23 cellular contexts compared by ENCODE assay signal in the genomic region with DNA sequence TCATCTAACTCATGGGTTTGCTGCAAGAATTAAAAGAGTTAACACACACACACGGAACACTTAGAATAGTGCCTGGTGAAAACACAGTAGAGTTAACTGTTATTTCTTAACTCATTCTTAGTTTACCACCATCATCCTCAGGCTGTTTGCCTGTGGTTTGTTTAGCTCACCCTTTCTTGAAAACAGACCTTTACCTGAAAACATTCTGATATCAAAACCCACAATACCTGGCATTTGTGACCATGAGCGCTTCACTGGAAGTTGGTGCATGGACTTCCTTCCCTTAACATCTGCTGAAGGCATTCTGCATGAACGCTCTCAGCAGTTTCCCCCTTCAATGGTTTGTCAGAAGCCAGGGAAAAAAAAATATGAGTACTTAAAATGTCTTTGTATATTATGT.
DNase-seq lines count a peak whose midpoint lies in the region; ATAC-seq and TF ChIP-seq lines count a peak whose summit lies in the region.
"Had no signal": no experiment of that assay in that cellular context is flagged by ENCODE, and none has a peak within 500 bp of the region (broad histone marks: within the 10 kb centered on the region; RNA-seq: fewer than 3 reads in every experiment).

No MANE protein-coding gene starts in this region.

- H3K27ac ChIP-seq in left ventricle myocardium inferior (replicated peaks) = peak overlapping the region; percentile 80
- H3K27ac ChIP-seq in OCI-LY7 (ENCODE audit: low read depth, low read length, poor library complexity, severe bottlenecking) = no peak overlapping the region
- H3K27ac ChIP-seq: ovary had no signal

- no peaks in the 10 kb centered on the region for H3K27me3 ChIP-seq in left ventricle myocardium inferior (ENCODE audit: low read depth)
- H3K27me3 ChIP-seq: esophagus squamous epithelium, ovary, upper lobe of left lung had no signal

- H3K9me3 ChIP-seq in left ventricle myocardium inferior (replicated peaks) (no peaks in the 10 kb centered on the region), OCI-LY7 (ENCODE audit: low read length) (no peaks in the 10 kb centered on the region)
- H3K9me3 ChIP-seq: esophagus squamous epithelium, ovary, upper lobe of left lung had no signal

- no peaks in the 10 kb centered on the region for H3K36me3 ChIP-seq in left ventricle myocardium inferior
- no peaks in the 10 kb centered on the region for H3K36me3 ChIP-seq in OCI-LY7 (ENCODE audit: insufficient read depth, low read length)
- H3K36me3 ChIP-seq: esophagus squamous epithelium, ovary, upper lobe of left lung had no signal

- H4K20me1 ChIP-seq in OCI-LY7 (ENCODE audit: insufficient read depth, low read length) = no peaks in the 10 kb centered on the region

- H3K4me3 Mint-ChIP-seq in activated naive CD8-positive, alpha-beta T cell treated with anti-CD3 and anti-CD28 coated beads, Interleukin-2, amount 50 U/mL, for 24 hours = no peak overlapping the region
- peak overlapping the region in 1 of 2 donors; percentile 8 for H3K4me3 Mint-ChIP-seq in stimulated activated naive B cell treated with anti-CD40 and anti-IgM and Interleukin-4, amounts not matched to agents 10 μg/mL and 1 μg/mL and 100 μg/mL, for 72 hours
- H3K4me3 Mint-ChIP-seq: memory B cell had no signal

- H3K36me3 Mint-ChIP-seq in activated naive CD8-positive, alpha-beta T cell treated with anti-CD3 and anti-CD28 coated beads, Interleukin-2, amount 50 U/mL, for 24 hours (ENCODE audit: low read depth) = peaks cover 4% of the 10 kb centered on the region
- H3K36me3 Mint-ChIP-seq in stimulated activated naive B cell treated with anti-CD40 and anti-IgM and Interleukin-4, amounts not matched to agents 10 μg/mL and 1 μg/mL and 100 μg/mL, for 72 hours = no peaks in the 10 kb centered on the region
- H3K36me3 Mint-ChIP-seq: IgD-negative memory B cell, memory B cell had no signal

- H3K9me2 ChIP-seq in OCI-LY7 (ENCODE audit: insufficient read depth, low read length) = no peaks in the 10 kb centered on the region

- H3K4me3 ChIP-seq in left ventricle myocardium inferior = no peak overlapping the region
- H3K4me3 ChIP-seq in OCI-LY7 (ENCODE audit: low read depth, low read length, poor library complexity, severe bottlenecking) = peak overlapping the region; percentile 0
- H3K4me3 ChIP-seq: esophagus squamous epithelium, ovary, upper lobe of left lung had no signal

- H3K79me2 ChIP-seq in OCI-LY7 (ENCODE audit: insufficient read depth, low read depth, low read length) = no peaks in the 10 kb centered on the region

- POLR2A ChIA-PET in OCI-LY7 (lab: Charles Lee) = interaction anchor here (1.4 kb wide), 1 partner anchor 12 kb away, joined by 3 read pairs; no protein-coding TSS in a partner anchor

- peak overlapping the region; percentile 40 for H3K4me2 ChIP-seq in OCI-LY7 (ENCODE audit: low read length)

- H3K27ac Mint-ChIP-seq in activated naive CD8-positive, alpha-beta T cell treated with anti-CD3 and anti-CD28 coated beads, Interleukin-2, amount 50 U/mL, for 24 hours = peak overlapping the region; percentile 98
- H3K27ac Mint-ChIP-seq in stimulated activated naive B cell treated with anti-CD40 and anti-IgM and Interleukin-4, amounts not matched to agents 10 μg/mL and 1 μg/mL and 100 μg/mL, for 72 hours = peak overlapping the region; percentile 26
- H3K27ac Mint-ChIP-seq: IgD-negative memory B cell, memory B cell had no signal

- no peak for ATAC-seq in Right ventricle myocardium inferior
- no peak for ATAC-seq in activated naive CD8-positive, alpha-beta T cell treated with anti-CD3 and anti-CD28 coated beads, Interleukin-2, amount 50 U/mL, for 24 hours
- peak; percentile 57 to 63 for ATAC-seq in stimulated activated naive B cell treated with anti-CD40 and anti-IgM and Interleukin-4, amounts not matched to agents 10 μg/mL and 1 μg/mL and 100 μg/mL, for 72 hours (replicated peaks)
- no peak for ATAC-seq in HG03520 (IDR thresholded peaks at IDR 0.05; ENCODE audit: unreplicated experiment)
- no peak for ATAC-seq in HG02885 (IDR thresholded peaks at IDR 0.05; ENCODE audit: poor library complexity, unreplicated experiment)
- ATAC-seq: sciatic nerve had no signal

- peak overlapping the region; percentile 30; the same call in 1 of the 2 replicates for H2AFZ ChIP-seq in OCI-LY7 (ENCODE audit: low read length)

- H3K27me3 Mint-ChIP-seq in activated naive CD8-positive, alpha-beta T cell treated with anti-CD3 and anti-CD28 coated beads, Interleukin-2, amount 50 U/mL, for 24 hours = no peaks in the 10 kb centered on the region
- no peaks in the 10 kb centered on the region for H3K27me3 Mint-ChIP-seq in stimulated activated naive B cell treated with anti-CD40 and anti-IgM and Interleukin-4, amounts not matched to agents 10 μg/mL and 1 μg/mL and 100 μg/mL, for 72 hours
- H3K27me3 Mint-ChIP-seq: IgD-negative memory B cell, memory B cell had no signal

- TF ChIP-seq CTCF in left ventricle myocardium inferior (IDR thresholded peaks at IDR 0.05; ENCODE audit: borderline replicate concordance) (no peak), OCI-LY7 (conservative IDR thresholded peaks at IDR 0.05; ENCODE audit: low read length) (no peak)

- intact Hi-C loops in left ventricle myocardium inferior (cut with micrococcal nuclease) (loop anchor here (10.0 kb wide), 1 partner anchor 83 kb away; no protein-coding TSS in a partner anchor), Right ventricle myocardium inferior (cut with DNase I) (loop anchor here (5.0 kb wide), 2 partner anchors 39 to 301 kb away; no protein-coding TSS in a partner anchor), OCI-LY7 (cut with micrococcal nuclease; ENCODE audit: unreplicated experiment) (no loop called here)

- peaks cover 65% of the 10 kb centered on the region for H3K4me1 Mint-ChIP-seq in activated naive CD8-positive, alpha-beta T cell treated with anti-CD3 and anti-CD28 coated beads, Interleukin-2, amount 50 U/mL, for 24 hours
- H3K4me1 Mint-ChIP-seq in stimulated activated naive B cell treated with anti-CD40 and anti-IgM and Interleukin-4, amounts not matched to agents 10 μg/mL and 1 μg/mL and 100 μg/mL, for 72 hours = peaks cover 34 to 63% of the 10 kb centered on the region in 2 donors

- CTCF ChIA-PET in OCI-LY7 (lab: Charles Lee; ENCODE audit: unreplicated experiment) = no interaction called here

- BruUV-seq in OCI-LY7 (replicated peaks; lab: Mats Ljungman, UMichigan) = no TSS peak

- DNase-seq in left ventricle myocardium inferior (no peak), Right ventricle myocardium inferior (ENCODE audit: missing footprints) (no peak), OCI-LY7 (ENCODE audit: low spot score) (peak; percentile 54)
- DNase-seq in activated naive CD8-positive, alpha-beta T cell treated with anti-CD3 and anti-CD28 coated beads, Interleukin-2, amount 50 U/mL, for 24 hours = no peak
- no peak for DNase-seq in stimulated activated naive B cell treated with anti-CD40 and anti-IgM and Interleukin-4, amounts not matched to agents 10 μg/mL and 1 μg/mL and 100 μg/mL, for 72 hours
- DNase-seq in central memory CD4-positive, alpha-beta T cell = no peak
- DNase-seq: activated CD8-positive, alpha-beta memory T cell treated with anti-CD3 and anti-CD28 coated beads for 24 hours; activated effector memory CD4-positive, alpha-beta T cell treated with Interleukin-2 at 50 U/mL for 16 hours; COR-L47; DMS79 treated with DMSO at 0.1 percent for 48 hours; effector CD8-positive, alpha-beta T cell; esophagus squamous epithelium; NCI-H1436; NCI-H526; ovary; SHP77; stimulated activated naive CD4-positive, alpha-beta T cell; upper lobe of left lung had no signal

- peaks cover 66% of the 10 kb centered on the region for H3K4me1 ChIP-seq in left ventricle myocardium inferior
- H3K4me1 ChIP-seq in OCI-LY7 (ENCODE audit: insufficient read depth, low read length, poor library complexity, severe bottlenecking) = peaks cover 15% of the 10 kb centered on the region

- no peaks in the 10 kb centered on the region for H3K9me3 Mint-ChIP-seq in activated naive CD8-positive, alpha-beta T cell treated with anti-CD3 and anti-CD28 coated beads, Interleukin-2, amount 50 U/mL, for 24 hours
- H3K9me3 Mint-ChIP-seq in stimulated activated naive B cell treated with anti-CD40 and anti-IgM and Interleukin-4, amounts not matched to agents 10 μg/mL and 1 μg/mL and 100 μg/mL, for 72 hours = no peaks in the 10 kb centered on the region
- H3K9me3 Mint-ChIP-seq: IgD-negative memory B cell, memory B cell had no signal

Comparison
In these comparisons a context has a peak if more than half of its experiments do, and no peak if none do; other contexts are left out.
1. ATAC-seq: peak in stimulated activated naive B cell treated with anti-CD40 and anti-IgM and Interleukin-4, amounts not matched to agents 10 μg/mL and 1 μg/mL and 100 μg/mL, for 72 hours (2 of 2); none in Right ventricle myocardium inferior (single experiment), activated naive CD8-positive, alpha-beta T cell treated with anti-CD3 and anti-CD28 coated beads, Interleukin-2, amount 50 U/mL, for 24 hours (single experiment), HG03520 (single experiment) and HG02885 (single experiment).